ENCODE assay signal across 10 cellular contexts in genomic region chr17:47203984-47204721, GRCh38. TPM values are rescaled to one million over a fixed set of nuclear protein-coding genes. Genes with fewer than 3 reads are reported as not detected.
DNase-seq lines count a peak whose midpoint lies in the region; ATAC-seq and TF ChIP-seq lines count a peak whose summit lies in the region.
"Had no signal": no experiment of that assay in that cellular context is flagged by ENCODE, and none has a peak within 500 bp of the region (broad histone marks: within the 10 kb centered on the region; RNA-seq: fewer than 3 reads in every experiment).

No MANE protein-coding gene starts in this region.

- peak; percentile 52 for DNase-seq in NK-92 treated with Interleukin-12 subunit alpha and Interleukin-12 subunit beta, amount 100 ng/mL, for 24 hours (lab: John Stamatoyannopoulos, UW)
- DNase-seq in NK-92 (lab: John Stamatoyannopoulos, UW; ENCODE audit: unreplicated experiment) (no peak), activated T-cell treated with anti-CD3 and anti-CD28 coated beads for 4 hours (peak; percentile 38), left lung (no peak), thoracic aorta (ENCODE audit: low spot score) (no peak), cerebellar nuclear complex (lab: John Stamatoyannopoulos, UW) (no peak), T1000 (lab: John Stamatoyannopoulos, UW) (no peak)

- no peak overlapping the region for H3K4me3 ChIP-seq in left lung
- no peak overlapping the region for H3K4me3 ChIP-seq in thoracic aorta

- peaks cover 11 to 30% of the 10 kb centered on the region in 2 donors for H3K4me1 ChIP-seq in left lung
- peaks cover 16 to 25% of the 10 kb centered on the region in 2 donors for H3K4me1 ChIP-seq in thoracic aorta (ENCODE audit: control insufficient read depth in 1 of 2, low read depth in 2 of 2)

- H3K36me3 ChIP-seq in left lung (no peaks in the 10 kb centered on the region), thoracic aorta (no peaks in the 10 kb centered on the region)

- H3K9me3 ChIP-seq in left lung (no peaks in the 10 kb centered on the region), thoracic aorta (no peaks in the 10 kb centered on the region)

- intact Hi-C loops in left lung (cut with DNase I): no loop called here

- TF ChIP-seq CTCF in left lung (IDR thresholded peaks at IDR 0.05): no peak
- no peak for TF ChIP-seq CTCF in thoracic aorta (IDR thresholded peaks at IDR 0.05)

- H3K27me3 ChIP-seq in left lung (no peaks in the 10 kb centered on the region), thoracic aorta (replicated peaks; ENCODE audit: insufficient read depth) (no peaks in the 10 kb centered on the region)

- H3K27ac ChIP-seq in left lung: peak overlapping the region; percentile 69 to 83
- H3K27ac ChIP-seq in thoracic aorta: peak overlapping the region; percentile 73 to 78
- H3K27ac ChIP-seq: 22Rv1, HL-60 had no signal

- ATAC-seq in left lung (no peak), thoracic aorta (ENCODE audit: insufficient number of reproducible peaks, low FRiP score, low read depth) (no peak), GM18858 (IDR thresholded peaks at IDR 0.05; ENCODE audit: unreplicated experiment) (no peak)

RNA-seq across cellular contexts. Expression of gene MYL4, which starts 5.0 kb away (rescaled TPM):
- 1 to 10 TPM in 1 of 2 donors, under 1 TPM in 1; 0.99 to 1.3 TPM for total RNA-seq in left lung
- total RNA-seq in thoracic aorta: not detected

RNA-seq across cellular contexts. Expression of gene CDC27, which starts 15.1 kb away (rescaled TPM):
- total RNA-seq in left lung: 10 to 100 TPM; 84.0 to 85.1 TPM
- total RNA-seq in thoracic aorta: 10 to 100 TPM; 66.0 to 69.2 TPM

RNA-seq across cellular contexts. Expression of gene ITGB3, which starts 49.5 kb away (rescaled TPM):
- total RNA-seq in left lung (10 to 100 TPM in 1 of 2 donors, 1 to 10 TPM in 1; 9.4 to 10.9 TPM), thoracic aorta (100 to 1,000 TPM in 1 of 2 donors, 10 to 100 TPM in 1; 68.1 to 197 TPM)

Comparison
In these comparisons a context has a peak if more than half of its experiments do, and no peak if none do; other contexts are left out.
1. DNase-seq: peak in NK-92 treated with Interleukin-12 subunit alpha and Interleukin-12 subunit beta, amount 100 ng/mL, for 24 hours (single experiment) and activated T-cell treated with anti-CD3 and anti-CD28 coated beads for 4 hours (single experiment); none in NK-92 (single experiment), left lung (0 of 2), thoracic aorta (single experiment), cerebellar nuclear complex (0 of 2) and T1000 (single experiment).
2. RNA of gene ITGB3, which starts 49.5 kb away (total RNA-seq): 68.1 to 197 TPM in thoracic aorta; 9.4 to 10.9 TPM in left lung; every median in the first group is over 4 times any median in the second.